Comparison of ENCODE assay signal across 8 cellular contexts in the genomic region with DNA sequence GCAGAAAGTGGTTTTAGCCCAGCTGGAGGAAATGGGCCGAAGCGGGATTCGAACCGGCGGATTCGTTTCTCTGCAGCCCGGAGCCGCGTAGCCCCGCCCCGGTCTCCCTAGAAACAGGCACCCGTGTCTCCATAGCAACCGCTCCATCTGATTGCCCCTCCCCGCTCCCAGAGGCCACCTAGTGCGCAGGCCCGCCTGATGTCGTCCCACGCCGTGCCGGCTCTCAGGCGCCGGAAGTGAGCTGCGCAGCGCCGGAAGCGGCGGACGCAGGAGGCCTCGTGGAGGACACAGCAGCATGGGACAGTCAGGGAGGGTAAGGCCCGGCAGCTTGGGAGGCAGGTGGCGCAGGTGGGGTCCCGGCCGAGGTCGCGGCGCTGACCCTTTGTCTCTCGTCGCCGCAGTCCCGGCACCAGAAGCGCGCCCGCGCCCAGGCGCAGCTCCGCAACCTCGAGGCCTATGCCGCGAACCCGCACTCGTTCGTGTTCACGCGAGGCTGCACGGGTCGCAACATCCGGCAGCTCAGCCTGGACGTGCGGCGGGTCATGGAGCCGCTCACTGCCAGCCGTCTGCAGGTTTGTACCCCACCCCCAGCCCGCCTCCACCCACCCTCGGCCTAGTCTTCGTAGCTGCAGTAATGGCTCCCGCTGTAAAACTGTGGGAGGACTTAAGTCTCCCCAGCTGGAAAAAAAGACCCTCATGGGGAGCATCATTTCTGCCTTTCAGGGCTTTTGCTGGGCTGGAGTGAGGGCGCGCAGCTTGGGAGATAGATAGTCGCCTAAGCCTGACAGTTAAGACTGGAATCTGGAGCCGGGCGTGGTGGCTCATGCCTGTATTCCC. TPM values are rescaled to one million over a fixed set of nuclear protein-coding genes. Genes with fewer than 3 reads are reported as not detected.
DNase-seq lines count a peak whose midpoint lies in the region; ATAC-seq and TF ChIP-seq lines count a peak whose summit lies in the region.

Gene PPAN, plus strand, starts transcription at position 263 of the 837 bp plus-strand sequence. Its CDS starts 33 bp downstream, at position 296.

- H3K27me3 ChIP-seq in BLaER1 treated with 17β-estradiol and CSF1 and Interleukin-3, amounts not matched to agents 10 nM and 100 nM = no peaks in the 10 kb centered on the region
- no peaks in the 10 kb centered on the region for H3K27me3 ChIP-seq in left lung

- no peak for TF ChIP-seq CTCF in left lung (IDR thresholded peaks at IDR 0.05)

- DNase-seq in NCI-H774 (lab: John Stamatoyannopoulos, UW) (peak; percentile 96), left lung (peak; percentile 99)
- DNase-seq in activated CD4-positive, alpha-beta T cell treated with anti-CD3 and anti-CD28 coated beads, Interleukin-2, amount 50 U/mL, for 24 hours (ENCODE audit: low read depth in 1 of 2, low spot score in 1 of 2) = peak; percentile 90 to 99
- DNase-seq in stimulated activated CD4-positive, alpha-beta T cell treated with anti-CD3 and anti-CD28 coated beads, Interleukin-2, amount 100 ng/mL, for 4 hours (ENCODE audit: low read depth) = peak; percentile 95

- H3K4me3 Mint-ChIP-seq in dendritic cell treated with granulocyte-macrophage colony-stimulating factor and Interleukin-4, amounts not matched to agents 40 ng/mL and 50 ng/mL, for 4 days = peak within 1 kb of the TSS; percentile 85

- H3K9me3 ChIP-seq in BLaER1 treated with 17β-estradiol and CSF1 and Interleukin-3, amounts not matched to agents 10 nM and 100 nM (replicated peaks in 1 of 11) = no peaks in the 10 kb centered on the region
- no peaks in the 10 kb centered on the region for H3K9me3 ChIP-seq in left lung

- H3K36me3 Mint-ChIP-seq in dendritic cell treated with granulocyte-macrophage colony-stimulating factor and Interleukin-4, amounts not matched to agents 40 ng/mL and 50 ng/mL, for 4 days (ENCODE audit: low read depth) = peaks cover 53% of the 10 kb centered on the region

- peaks cover 84 to 92% (median 90%) of the 10 kb centered on the region in 10 experiments for H3K4me1 ChIP-seq in BLaER1 treated with 17β-estradiol and CSF1 and Interleukin-3, amounts not matched to agents 10 nM and 100 nM
- H3K4me1 ChIP-seq in left lung = peaks cover 11 to 63% of the 10 kb centered on the region in 2 donors

- peak within 1 kb of the TSS; percentile 72 to 99 (median 97) for H3K27ac ChIP-seq in BLaER1 treated with 17β-estradiol and CSF1 and Interleukin-3, amounts not matched to agents 10 nM and 100 nM
- peak within 1 kb of the TSS; percentile 33 to 85 for H3K27ac ChIP-seq in left lung

- intact Hi-C loops in dendritic cell treated with granulocyte-macrophage colony-stimulating factor and Interleukin-4, amounts not matched to agents 40 ng/mL and 50 ng/mL, for 4 days (cut with micrococcal nuclease) = no loop called here
- intact Hi-C loops in left lung (cut with DNase I) = no loop called here

- peak within 1 kb of the TSS; percentile 70 to 98 (median 93) for H3K4me3 ChIP-seq in BLaER1 treated with 17β-estradiol and CSF1 and Interleukin-3, amounts not matched to agents 10 nM and 100 nM
- peak within 1 kb of the TSS; percentile 79 to 91 for H3K4me3 ChIP-seq in left lung

- peaks cover 0 to 44% (median 0%) of the 10 kb centered on the region in 11 experiments; a peak in 8 of 22 replicates for H4K20me1 ChIP-seq in BLaER1 treated with 17β-estradiol and CSF1 and Interleukin-3, amounts not matched to agents 10 nM and 100 nM

- H3K9ac ChIP-seq in BLaER1 treated with 17β-estradiol and CSF1 and Interleukin-3, amounts not matched to agents 10 nM and 100 nM = peak within 1 kb of the TSS; percentile 84 to 99 (median 96)

- no peaks in the 10 kb centered on the region for H3K9me3 Mint-ChIP-seq in dendritic cell treated with granulocyte-macrophage colony-stimulating factor and Interleukin-4, amounts not matched to agents 40 ng/mL and 50 ng/mL, for 4 days

- peaks cover 39 to 47% (median 45%) of the 10 kb centered on the region in 11 experiments for H3K36me3 ChIP-seq in BLaER1 treated with 17β-estradiol and CSF1 and Interleukin-3, amounts not matched to agents 10 nM and 100 nM
- peaks cover 0 to 41% of the 10 kb centered on the region in 2 donors for H3K36me3 ChIP-seq in left lung

- H3K27me3 Mint-ChIP-seq in dendritic cell treated with granulocyte-macrophage colony-stimulating factor and Interleukin-4, amounts not matched to agents 40 ng/mL and 50 ng/mL, for 4 days = no peaks in the 10 kb centered on the region

- H3K4me1 Mint-ChIP-seq in dendritic cell treated with granulocyte-macrophage colony-stimulating factor and Interleukin-4, amounts not matched to agents 40 ng/mL and 50 ng/mL, for 4 days (ENCODE audit: low read depth) = peaks cover 81% of the 10 kb centered on the region

- H3K27ac Mint-ChIP-seq in dendritic cell treated with granulocyte-macrophage colony-stimulating factor and Interleukin-4, amounts not matched to agents 40 ng/mL and 50 ng/mL, for 4 days = peak within 1 kb of the TSS; percentile 84

- peak within 1 kb of the TSS; percentile 84 to 100 (median 98) for H3K4me2 ChIP-seq in BLaER1 treated with 17β-estradiol and CSF1 and Interleukin-3, amounts not matched to agents 10 nM and 100 nM

- ATAC-seq in GM19395 (IDR thresholded peaks at IDR 0.05; ENCODE audit: unreplicated experiment) (peak; percentile 55), HG03571 (IDR thresholded peaks at IDR 0.05; ENCODE audit: unreplicated experiment) (peak; percentile 35), left lung (peak; percentile 97)

RNA-seq across cellular contexts. Expression of gene PPAN, which starts in this region (rescaled TPM):
- 10 to 100 TPM; 23.4 to 49.8 TPM for total RNA-seq in left lung

Comparison
In these comparisons a context has a peak if more than half of its experiments do, and no peak if none do; other contexts are left out.
1. Peak in every context shown above with its lines: DNase-seq, ATAC-seq, H3K4me3 ChIP-seq and H3K27ac ChIP-seq.
2. ATAC-seq: peak in every context shown above with its lines; median percentile 97 in left lung; 55 in GM19395; 35 in HG03571.